ENCODE assay signal across 6 cellular contexts in the genomic region with DNA sequence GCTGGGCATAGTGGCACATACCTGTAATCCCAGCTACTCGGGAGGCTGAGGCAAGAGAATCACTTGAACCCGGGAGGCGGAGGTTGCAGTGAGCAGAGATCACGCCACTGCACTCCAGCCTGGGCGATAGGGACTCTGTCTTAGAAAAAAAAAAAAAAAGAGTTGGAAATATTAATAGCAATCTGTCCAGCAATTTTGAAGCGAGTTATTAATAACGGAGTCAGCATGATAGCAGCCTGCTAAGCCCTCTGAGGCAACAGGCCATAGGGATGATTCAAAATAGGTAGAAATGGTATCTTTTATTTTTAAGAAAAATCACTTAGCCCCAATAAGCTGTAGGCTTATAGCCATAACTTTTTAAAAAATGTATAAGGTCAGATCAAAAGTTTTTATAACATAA. TPM values are rescaled to one million over a fixed set of nuclear protein-coding genes. Genes with fewer than 3 reads are reported as not detected.
DNase-seq lines count a peak whose midpoint lies in the region; ATAC-seq and TF ChIP-seq lines count a peak whose summit lies in the region.
"Not testable (repeated sequence)": the region's sequence is repeated elsewhere in the genome, so short reads cannot be mapped to it uniquely, and the experiment has no call there.

No MANE protein-coding gene starts in this region.

- H3K9me3 Mint-ChIP-seq in progenitor cell of endocrine pancreas (ENCODE audit: low read depth): not testable (repeated sequence)

- H3K27ac ChIP-seq in heart left ventricle (peak overlapping the region in 2 of 12 donors; percentile 30 to 34), left ventricle myocardium inferior (replicated peaks) (peak overlapping the region; percentile 41), right atrium auricular region (peak overlapping the region; percentile 35 to 54), gastrocnemius medialis (peak overlapping the region; percentile 52 to 83 (median 76))

- in situ Hi-C loops in gastrocnemius medialis (cut with MboI; ENCODE audit: low sequenced_read_pairs in 4 of 4): not testable (repeated sequence)

- H3K27me3 Mint-ChIP-seq in progenitor cell of endocrine pancreas: not testable (repeated sequence)

- H3K27ac Mint-ChIP-seq in progenitor cell of endocrine pancreas: peak overlapping the region; percentile 7

- not testable (repeated sequence) for H3K27me3 ChIP-seq in heart left ventricle; left ventricle myocardium inferior (ENCODE audit: low read depth); right atrium auricular region; gastrocnemius medialis

- TF ChIP-seq CTCF in heart left ventricle (IDR thresholded peaks at IDR 0.05); left ventricle myocardium inferior (IDR thresholded peaks at IDR 0.05; ENCODE audit: borderline replicate concordance); right atrium auricular region (IDR thresholded peaks at IDR 0.05); progenitor cell of endocrine pancreas (IDR thresholded peaks at IDR 0.05; ENCODE audit: unreplicated experiment); gastrocnemius medialis (IDR thresholded peaks at IDR 0.05 in 4 of 5, conservative IDR thresholded peaks at IDR 0.05 in 1 of 5): not testable (repeated sequence)

- not testable (repeated sequence) for H3K4me3 Mint-ChIP-seq in progenitor cell of endocrine pancreas (ENCODE audit: low read depth)

- not testable (repeated sequence) for H3K36me3 ChIP-seq in heart left ventricle, left ventricle myocardium inferior, right atrium auricular region, gastrocnemius medialis

- TF ChIP-seq POLR2A in heart left ventricle (IDR thresholded peaks at IDR 0.05); gastrocnemius medialis (IDR thresholded peaks at IDR 0.05): not testable (repeated sequence)

- H3K4me1 ChIP-seq in heart left ventricle (peaks cover 0 to 12% (median 1%) of the 10 kb centered on the region in 12 donors), left ventricle myocardium inferior (peaks cover 45% of the 10 kb centered on the region), right atrium auricular region (peaks cover 0 to 12% of the 10 kb centered on the region in 2 donors), gastrocnemius medialis (peaks cover 12 to 30% of the 10 kb centered on the region in 2 donors)

- not testable (repeated sequence) for H3K36me3 Mint-ChIP-seq in progenitor cell of endocrine pancreas (ENCODE audit: insufficient read depth)

- intact Hi-C loops in Right ventricle myocardium inferior (cut with DNase I); heart left ventricle (cut with DNase I); left ventricle myocardium inferior (cut with micrococcal nuclease); gastrocnemius medialis (cut with DNase I; ENCODE audit: low total_unique reads): not testable (repeated sequence)

- not testable (repeated sequence) for DNase-seq in Right ventricle myocardium inferior (ENCODE audit: missing footprints); heart left ventricle; left ventricle myocardium inferior; right atrium auricular region (ENCODE audit: low spot score); progenitor cell of endocrine pancreas (ENCODE audit: low spot score, unreplicated experiment); gastrocnemius medialis

- not testable (repeated sequence) for H3K4me1 Mint-ChIP-seq in progenitor cell of endocrine pancreas (ENCODE audit: low read depth)

- H3K4me3 ChIP-seq in heart left ventricle (peak overlapping the region in 4 of 12 donors; percentile 1 to 32 (median 14)), left ventricle myocardium inferior (peak overlapping the region; percentile 40), right atrium auricular region (peak overlapping the region in 1 of 2 donors; percentile 17), gastrocnemius medialis (peak overlapping the region; percentile 16 to 41 (median 28))

- ATAC-seq in Right ventricle myocardium inferior (peak; percentile 51), heart left ventricle (peak in 3 of 4 donors; percentile 55 to 62 (median 56)), gastrocnemius medialis (peak; percentile 17 to 22)

- WGBS in heart left ventricle, 4 donors: 52 to 64% (median 55%) methylated on average over 7 of the region's 7 CpGs

- H3K9me3 ChIP-seq in heart left ventricle; left ventricle myocardium inferior (replicated peaks); right atrium auricular region; gastrocnemius medialis: not testable (repeated sequence)

RNA-seq across cellular contexts. Expression of gene ZBTB20, which starts 37.0 kb away (rescaled TPM):
- total RNA-seq in Right ventricle myocardium inferior (55.7 TPM), heart left ventricle (100 to 1,000 TPM in 2 of 9 donors, 10 to 100 TPM in 7; 43.1 to 109 (median 96.9) TPM), left ventricle myocardium inferior (62.0 TPM), right atrium auricular region (10 to 100 TPM; 84.6 to 90.8 TPM), progenitor cell of endocrine pancreas (27.3 and 27.8 TPM in 2 replicates), gastrocnemius medialis (10 to 100 TPM; 47.6 to 86.5 (median 69.0) TPM)
- polyA plus RNA-seq in heart left ventricle: 1 to 10 TPM; 6.2 to 6.5 TPM
